1 cellular context compared by ENCODE assay signal in the genomic region with DNA sequence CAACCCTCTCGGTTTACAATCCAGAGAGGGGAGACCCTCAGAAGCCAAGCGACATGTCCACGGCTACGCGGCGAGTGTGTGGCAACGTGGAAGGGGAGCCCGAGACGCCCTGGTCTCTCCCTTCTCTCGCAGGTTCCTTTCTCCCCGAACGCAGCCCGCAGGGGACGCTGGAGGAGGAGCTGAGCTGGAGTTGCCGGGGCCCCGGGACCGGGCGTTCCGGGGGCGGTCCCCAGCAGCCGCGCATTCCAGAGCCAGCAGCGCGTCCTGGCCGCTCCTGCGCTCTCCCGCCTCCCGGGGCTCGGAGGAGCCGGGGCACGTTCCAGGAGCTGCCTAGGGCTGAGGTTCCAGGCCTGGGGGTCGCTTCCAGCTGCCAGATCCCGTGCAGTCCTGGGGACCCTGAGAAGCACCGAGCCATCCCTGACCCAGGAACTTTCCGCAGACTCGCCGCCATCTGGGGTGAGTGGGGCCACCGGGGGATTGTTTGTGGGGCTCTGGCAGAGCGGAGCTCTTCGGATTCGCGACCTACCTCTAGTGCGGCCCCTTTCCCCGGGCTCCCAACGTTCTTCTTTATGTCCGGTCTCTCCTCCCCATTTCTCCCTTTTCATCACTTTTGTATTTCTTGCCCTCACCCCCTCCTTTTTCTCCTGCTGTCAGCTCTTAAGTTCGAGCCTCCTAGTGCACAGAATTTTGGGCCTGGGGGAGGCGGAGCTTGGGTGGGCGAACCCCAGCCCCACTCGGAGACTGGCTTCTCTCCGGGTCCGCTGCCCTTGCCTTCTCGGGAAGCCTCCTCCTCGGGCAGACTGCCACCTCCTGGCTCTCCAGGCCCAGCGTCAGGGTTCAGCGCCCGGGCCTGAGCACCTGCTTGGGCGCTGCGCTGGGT.
TF ChIP-seq lines count a peak whose summit lies in the region.

A gene with protein sequence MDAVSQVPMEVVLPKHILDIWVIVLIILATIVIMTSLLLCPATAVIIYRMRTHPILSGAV (plus strand): TSS at position 241 of the 880 bp plus-strand sequence. CDS start 16,684 bp downstream, outside the sequence.

TF ChIP-seq in K562, 482 proteins besides CTCF, POLR2A, EP300 and RAD21 (continued from another document and continues in another):
- TF ChIP-seq AFF4 (CRISPR knock-in tag; IDR thresholded peaks at IDR 0.05) (no peak), FOSL1 (tag; conservative IDR thresholded peaks at IDR 0.05) (no peak), NELFE (IDR thresholded peaks at IDR 0.05; ENCODE audit: insufficient read depth, insufficient read length) (no peak), RBM14 (IDR thresholded peaks at IDR 0.05; ENCODE audit: borderline replicate concordance, insufficient read depth, low read depth, low read length) (no peak), SPI1 (IDR thresholded peaks at IDR 0.05; ENCODE audit: borderline replicate concordance, low read depth, low read length) (no peak), RFX5 (IDR thresholded peaks at IDR 0.05; ENCODE audit: low read depth, low read length) (no peak), ZNF79 (CRISPR knock-in tag; IDR thresholded peaks at IDR 0.05; ENCODE audit: low read depth) (no peak), ZNF212 (CRISPR knock-in tag; IDR thresholded peaks at IDR 0.05) (no peak), E2F3 (CRISPR knock-in tag; IDR thresholded peaks at IDR 0.05) (0 out of 2 replicates have a peak, but pooled peaks have one; percentile 3), ZNF217 (CRISPR knock-in tag; IDR thresholded peaks at IDR 0.05) (no peak), XRCC5 (IDR thresholded peaks at IDR 0.05; ENCODE audit: low read depth, low read length) (no peak), ZNF655 (CRISPR knock-in tag; IDR thresholded peaks at IDR 0.05) (no peak), ZNF76 (CRISPR knock-in tag; IDR thresholded peaks at IDR 0.05; ENCODE audit: borderline replicate concordance) (no peak), ELF2 (CRISPR knock-in tag; IDR thresholded peaks at IDR 0.05) (no peak), POLR2G (IDR thresholded peaks at IDR 0.05; ENCODE audit: low read depth, low read length) (peak; percentile 84), ZNF778 (CRISPR knock-in tag; IDR thresholded peaks at IDR 0.05) (no peak), MAFG (tag; conservative IDR thresholded peaks at IDR 0.05) (no peak), RBM25 (IDR thresholded peaks at IDR 0.05; ENCODE audit: low read depth, low read length, severe bottlenecking) (no peak), NFATC3 (IDR thresholded peaks at IDR 0.05) (no peak), CTBP1 (IDR thresholded peaks at IDR 0.05; ENCODE audit: borderline replicate concordance) (no peak; the same call in 1 of the 2 replicates), SMARCB1 (IDR thresholded peaks at IDR 0.05; ENCODE audit: insufficient read length, low read depth) (no peak), HMG20B (CRISPR knock-in tag; IDR thresholded peaks at IDR 0.05) (no peak), TEAD2 (tag; IDR thresholded peaks at IDR 0.05) (no peak), HEY1 (CRISPR knock-in tag; IDR thresholded peaks at IDR 0.05; ENCODE audit: borderline replicate concordance) (no peak), SIRT6 (IDR thresholded peaks at IDR 0.05; ENCODE audit: low read depth, low read length) (no peak), KHSRP (IDR thresholded peaks at IDR 0.05) (no peak), ZFP36 (IDR thresholded peaks at IDR 0.05; ENCODE audit: low read depth, low read length, partially characterized antibody) (no peak), NFIC (IDR thresholded peaks at IDR 0.05) (no peak), CXXC5 (CRISPR knock-in tag; IDR thresholded peaks at IDR 0.05) (peak; percentile 83), XRCC4 (IDR thresholded peaks at IDR 0.05; ENCODE audit: extremely low read depth, insufficient read depth, insufficient read length) (no peak), CREB3 (tag; conservative IDR thresholded peaks at IDR 0.05; ENCODE audit: low read depth) (no peak), ZNF407 (IDR thresholded peaks at IDR 0.05; ENCODE audit: low read depth) (no peak), ATF1 (CRISPR knock-in tag; IDR thresholded peaks at IDR 0.05) (no peak), ATF1 (tag; IDR thresholded peaks at IDR 0.05) (peak; percentile 46; the same call in 1 of the 2 replicates), RBM22 (IDR thresholded peaks at IDR 0.05; ENCODE audit: low read depth, low read length, poor library complexity, severe bottlenecking) (no peak), HSF4 (CRISPR knock-in tag; IDR thresholded peaks at IDR 0.05; ENCODE audit: borderline replicate concordance) (no peak), ZNF24 (IDR thresholded peaks at IDR 0.05) (no peak), IFI16 (CRISPR knock-in tag; IDR thresholded peaks at IDR 0.05) (no peak), SMARCC2 (IDR thresholded peaks at IDR 0.05; ENCODE audit: low read depth) (no peak), CBFB (CRISPR knock-in tag; IDR thresholded peaks at IDR 0.05) (no peak), EP400 (IDR thresholded peaks at IDR 0.05) (no peak), SP2 (IDR thresholded peaks at IDR 0.05; ENCODE audit: extremely low read depth, low read depth, low read length, poor library complexity, severe bottlenecking) (no peak), NFXL1 (CRISPR knock-in tag; IDR thresholded peaks at IDR 0.05) (no peak)
- TF ChIP-seq, protein P1, sequence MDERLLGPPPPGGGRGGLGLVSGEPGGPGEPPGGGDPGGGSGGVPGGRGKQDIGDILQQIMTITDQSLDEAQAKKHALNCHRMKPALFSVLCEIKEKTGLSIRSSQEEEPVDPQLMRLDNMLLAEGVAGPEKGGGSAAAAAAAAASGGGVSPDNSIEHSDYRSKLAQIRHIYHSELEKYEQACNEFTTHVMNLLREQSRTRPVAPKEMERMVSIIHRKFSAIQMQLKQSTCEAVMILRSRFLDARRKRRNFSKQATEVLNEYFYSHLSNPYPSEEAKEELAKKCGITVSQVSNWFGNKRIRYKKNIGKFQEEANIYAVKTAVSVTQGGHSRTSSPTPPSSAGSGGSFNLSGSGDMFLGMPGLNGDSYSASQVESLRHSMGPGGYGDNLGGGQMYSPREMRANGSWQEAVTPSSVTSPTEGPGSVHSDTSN (CRISPR knock-in tag; IDR thresholded peaks at IDR 0.05; ENCODE audit: low read depth) = no peak
- TF ChIP-seq, protein P1 (tag; conservative IDR thresholded peaks at IDR 0.05; ENCODE audit: low read depth) = no peak
